23 cellular contexts compared by ENCODE assay signal in the genomic region with DNA sequence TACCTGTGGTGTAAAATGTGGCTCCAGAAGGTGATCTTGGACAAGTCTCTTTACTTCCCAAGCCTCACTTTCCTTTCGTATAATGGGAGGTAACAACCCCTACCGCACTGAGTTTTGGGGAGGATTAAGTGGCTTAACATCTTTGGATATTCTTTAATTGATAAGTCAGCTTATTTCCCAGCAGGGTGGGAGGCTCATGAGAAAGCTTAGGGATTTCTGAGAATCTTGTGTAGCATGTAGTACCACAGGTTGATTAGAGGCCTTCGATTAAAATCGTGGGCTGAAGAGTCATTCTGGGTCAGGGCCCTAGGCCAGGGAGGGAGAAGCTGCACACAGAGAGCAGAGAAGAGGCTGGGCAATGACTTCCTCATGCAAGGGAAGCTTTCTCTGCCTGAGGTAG.
"Had no signal": no experiment of that assay in that cellular context is flagged by ENCODE, and none has a peak within 500 bp of the region (broad histone marks: within the 10 kb centered on the region; RNA-seq: fewer than 3 reads in every experiment).

No MANE protein-coding gene starts in this region.

- H3K4me2 ChIP-seq: hepatocyte had no signal

- H3K27ac Mint-ChIP-seq: activated naive CD4-positive, alpha-beta T cell treated with anti-CD3 and anti-CD28 coated beads, Interleukin-2, amount 50 U/mL, for 24 hours; immature natural killer cell; type B pancreatic cell had no signal

- H3K4me1 ChIP-seq: prostate gland had no signal

- H3K27ac ChIP-seq: hepatocyte, left lung, prostate gland, right atrium auricular region, thoracic aorta, vagina, VCaP had no signal

- DNase-seq: activated gamma-delta T cell treated with Interleukin-2 at 50 U/mL for 16 hours; activated T-cell treated with anti-CD3 and anti-CD28 coated beads, Interleukin-2, amount 50 U/mL, for 1 hour; aorta; effector memory CD4-positive, alpha-beta T cell; foreskin melanocyte; glutamatergic neuron; immature natural killer cell; kidney glomerular epithelial cell; left lung; naive thymus-derived CD4-positive, alpha-beta T cell; stimulated activated CD4-positive, alpha-beta T cell treated with anti-CD3 and anti-CD28 coated beads, Interleukin-4, amount 100 ng/mL, for 24 hours; stimulated activated naive CD4-positive, alpha-beta T cell treated with Interleukin-2 at 50 U/mL for 16 hours had no signal

- H3K36me3 ChIP-seq: left lung, prostate gland, right atrium auricular region, thoracic aorta, vagina had no signal

- H3K9me3 Mint-ChIP-seq: activated naive CD4-positive, alpha-beta T cell treated with anti-CD3 and anti-CD28 coated beads, Interleukin-2, amount 50 U/mL, for 24 hours; type B pancreatic cell had no signal

- ATAC-seq: esophagus mucosa; left lung; naive thymus-derived CD4-positive, alpha-beta T cell had no signal

- H3K4me3 Mint-ChIP-seq: activated naive CD4-positive, alpha-beta T cell treated with anti-CD3 and anti-CD28 coated beads, Interleukin-2, amount 50 U/mL, for 24 hours had no signal

- H3K27me3 Mint-ChIP-seq: activated naive CD4-positive, alpha-beta T cell treated with anti-CD3 and anti-CD28 coated beads, Interleukin-2, amount 50 U/mL, for 24 hours had no signal

- H3K4me3 ChIP-seq: hepatocyte, left lung, lung, prostate gland, right atrium auricular region, thoracic aorta, vagina had no signal

- H3K27me3 ChIP-seq: hepatocyte, left lung, right atrium auricular region, vagina had no signal

- H3K36me3 Mint-ChIP-seq: activated naive CD4-positive, alpha-beta T cell treated with anti-CD3 and anti-CD28 coated beads, Interleukin-2, amount 50 U/mL, for 24 hours; brain; naive thymus-derived CD4-positive, alpha-beta T cell; type B pancreatic cell had no signal
